ENCODE assay signal across 13 cellular contexts in the genomic region with DNA sequence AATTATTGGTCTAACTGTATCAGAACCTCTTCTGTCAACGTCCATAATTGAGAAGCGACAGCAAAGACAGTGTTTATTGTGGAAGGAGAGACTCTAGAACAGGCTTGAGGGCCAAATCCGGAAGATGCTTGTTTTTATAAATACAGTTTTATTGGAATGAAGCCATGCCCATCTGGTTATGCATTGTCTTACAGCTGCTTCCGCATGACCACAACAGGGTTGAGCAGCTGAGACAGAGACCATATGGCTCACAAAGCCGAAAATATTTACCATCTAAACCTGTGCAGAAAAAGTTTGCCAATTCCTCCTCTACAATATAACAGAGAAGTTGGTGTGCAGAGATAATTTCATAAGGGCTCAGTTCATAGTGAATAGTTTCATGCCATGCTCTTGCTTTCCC. TPM values are rescaled to one million over a fixed set of nuclear protein-coding genes. Genes with fewer than 3 reads are reported as not detected.
A peak's percentile ranks its signal among the peaks of the same experiment; 100 is the strongest.
DNase-seq lines count a peak whose midpoint lies in the region; ATAC-seq, FAIRE-seq and TF ChIP-seq lines count a peak whose summit lies in the region.
"Had no signal": no experiment of that assay in that cellular context is flagged by ENCODE, and none has a peak within 500 bp of the region (broad histone marks: within the 10 kb centered on the region; RNA-seq: fewer than 3 reads in every experiment).

No MANE protein-coding gene starts in this region.

- H3K9me3 Mint-ChIP-seq in activated CD8-positive, alpha-beta T cell treated with anti-CD3 and anti-CD28 coated beads, Interleukin-2, amount 10 ng/mL, durations not matched to agents 7 days and 5 days (ENCODE audit: insufficient read depth), result no peaks in the 10 kb centered on the region
- H3K9me3 Mint-ChIP-seq: activated naive CD8-positive, alpha-beta T cell treated with anti-CD3 and anti-CD28 coated beads for 36 hours had no signal

- H3K36me3 Mint-ChIP-seq in activated CD8-positive, alpha-beta T cell treated with anti-CD3 and anti-CD28 coated beads, Interleukin-2, amount 10 ng/mL, durations not matched to agents 7 days and 5 days (ENCODE audit: low read depth), result peaks cover 34% of the 10 kb centered on the region

- no peaks in the 10 kb centered on the region for H3K27me3 Mint-ChIP-seq in activated CD8-positive, alpha-beta T cell treated with anti-CD3 and anti-CD28 coated beads, Interleukin-2, amount 10 ng/mL, durations not matched to agents 7 days and 5 days (ENCODE audit: low read depth)
- H3K27me3 Mint-ChIP-seq: activated CD8-positive, alpha-beta memory T cell treated with anti-CD3 and anti-CD28 coated beads, Interleukin-2, amount 10 ng/mL, durations not matched to agents 7 days and 5 days; activated naive CD8-positive, alpha-beta T cell treated with anti-CD3 and anti-CD28 coated beads for 36 hours had no signal

- DNase-seq in NCI-H2029 (lab: John Stamatoyannopoulos, UW) (peak; percentile 66), RWPE2 (ENCODE audit: low spot score) (no peak), kidney (no peak), NCI-H1417 treated with DMSO at 0.1 percent for 48 hours (lab: John Stamatoyannopoulos, UW) (no peak)
- no peak for DNase-seq in activated CD8-positive, alpha-beta T cell treated with anti-CD3 and anti-CD28 coated beads, Interleukin-2, amount 10 ng/mL, durations not matched to agents 7 days and 5 days
- DNase-seq: activated CD8-positive, alpha-beta memory T cell treated with anti-CD3 and anti-CD28 coated beads, Interleukin-2, amount 10 ng/mL, durations not matched to agents 7 days and 5 days; activated naive CD8-positive, alpha-beta T cell treated with anti-CD3 and anti-CD28 coated beads for 36 hours; MM.1S; naive thymus-derived CD4-positive, alpha-beta T cell; NCI-H510A had no signal

- no peaks in the 10 kb centered on the region for H3K9me3 ChIP-seq in RWPE2 (ENCODE audit: severe bottlenecking)
- no peaks in the 10 kb centered on the region for H3K9me3 ChIP-seq in kidney (ENCODE audit: control insufficient read depth in 1 of 2, low read length in 2 of 2)

- no peak overlapping the region for H3K4me3 Mint-ChIP-seq in activated CD8-positive, alpha-beta T cell treated with anti-CD3 and anti-CD28 coated beads, Interleukin-2, amount 10 ng/mL, durations not matched to agents 7 days and 5 days
- H3K4me3 Mint-ChIP-seq: activated CD8-positive, alpha-beta memory T cell treated with anti-CD3 and anti-CD28 coated beads, Interleukin-2, amount 10 ng/mL, durations not matched to agents 7 days and 5 days; activated naive CD8-positive, alpha-beta T cell treated with anti-CD3 and anti-CD28 coated beads for 36 hours; naive thymus-derived CD4-positive, alpha-beta T cell had no signal

- H3K9ac ChIP-seq in kidney (ENCODE audit: low read length in 2 of 2), result no peak overlapping the region

- H3K36me3 ChIP-seq in RWPE2 (ENCODE audit: low read depth) (peaks cover 14% of the 10 kb centered on the region), kidney (ENCODE audit: control insufficient read depth in 1 of 2, insufficient read depth in 2 of 2, low read length in 2 of 2) (no peaks in the 10 kb centered on the region)

- CTCF ChIA-PET in activated CD8-positive, alpha-beta T cell treated with anti-CD3 and anti-CD28 coated beads, Interleukin-2, amount 10 ng/mL, durations not matched to agents 7 days and 5 days (lab: Charles Lee), result no interaction called here

- H3K27ac ChIP-seq in RWPE2 (ENCODE audit: poor library complexity, severe bottlenecking) (peak overlapping the region; percentile 44), kidney (ENCODE audit: low read depth in 2 of 2, low read length in 2 of 2) (peak overlapping the region; percentile 47 to 85), temporal lobe (ENCODE audit: low read depth, low read length) (peak overlapping the region; percentile 51)

- H3K27me3 ChIP-seq in RWPE2 (ENCODE audit: insufficient read depth, poor library complexity, severe bottlenecking), result no peaks in the 10 kb centered on the region

- H3K4me1 Mint-ChIP-seq in activated CD8-positive, alpha-beta T cell treated with anti-CD3 and anti-CD28 coated beads, Interleukin-2, amount 10 ng/mL, durations not matched to agents 7 days and 5 days (ENCODE audit: low read depth), result no peaks in the 10 kb centered on the region
- H3K4me1 Mint-ChIP-seq: activated CD8-positive, alpha-beta memory T cell treated with anti-CD3 and anti-CD28 coated beads, Interleukin-2, amount 10 ng/mL, durations not matched to agents 7 days and 5 days; activated naive CD8-positive, alpha-beta T cell treated with anti-CD3 and anti-CD28 coated beads for 36 hours; naive thymus-derived CD4-positive, alpha-beta T cell had no signal

- no peak for ATAC-seq in RWPE2 (ENCODE audit: low read depth)
- no peak for ATAC-seq in HG03025 (IDR thresholded peaks at IDR 0.05; ENCODE audit: low FRiP score, unreplicated experiment)
- no peak for ATAC-seq in activated CD8-positive, alpha-beta T cell treated with anti-CD3 and anti-CD28 coated beads, Interleukin-2, amount 10 ng/mL, durations not matched to agents 7 days and 5 days
- ATAC-seq: activated CD8-positive, alpha-beta memory T cell treated with anti-CD3 and anti-CD28 coated beads, Interleukin-2, amount 10 ng/mL, durations not matched to agents 7 days and 5 days; HCT116; naive thymus-derived CD4-positive, alpha-beta T cell had no signal

- TF ChIP-seq CTCF in RWPE2 (IDR thresholded peaks at IDR 0.05; ENCODE audit: poor library complexity, severe bottlenecking), result no peak
- no peak for TF ChIP-seq CTCF in kidney (IDR thresholded peaks at IDR 0.05; ENCODE audit: borderline replicate concordance, extremely low read depth, insufficient read depth)

- intact Hi-C loops in kidney (cut with DNase I), result no loop called here

- H3K4me1 ChIP-seq in RWPE2 (ENCODE audit: insufficient read depth, poor library complexity, severe bottlenecking) (peaks cover 19% of the 10 kb centered on the region), kidney (ENCODE audit: control insufficient read depth in 1 of 2, insufficient read depth in 1 of 2, low read depth in 1 of 2, low read length in 2 of 2) (peaks cover 35 to 62% of the 10 kb centered on the region in 2 donors)

- no peak for FAIRE-seq in kidney (lab: Jason Lieb, UNC)

- POLR2A ChIA-PET in activated CD8-positive, alpha-beta T cell treated with anti-CD3 and anti-CD28 coated beads, Interleukin-2, amount 10 ng/mL, durations not matched to agents 7 days and 5 days (lab: Charles Lee), result no interaction called here

- no peak overlapping the region for H3K27ac Mint-ChIP-seq in activated CD8-positive, alpha-beta T cell treated with anti-CD3 and anti-CD28 coated beads, Interleukin-2, amount 10 ng/mL, durations not matched to agents 7 days and 5 days
- H3K27ac Mint-ChIP-seq: activated CD8-positive, alpha-beta memory T cell treated with anti-CD3 and anti-CD28 coated beads, Interleukin-2, amount 10 ng/mL, durations not matched to agents 7 days and 5 days; activated naive CD8-positive, alpha-beta T cell treated with anti-CD3 and anti-CD28 coated beads for 36 hours; naive thymus-derived CD4-positive, alpha-beta T cell had no signal

- H3K4me3 ChIP-seq in RWPE2 (ENCODE audit: severe bottlenecking) (no peak overlapping the region), kidney (ENCODE audit: low read length in 2 of 2) (no peak overlapping the region)

RNA-seq across cellular contexts. Expression of gene PRKAB1, which starts 24.5 kb away (rescaled TPM):
- total RNA-seq in kidney (165 TPM), temporal lobe (14.0 TPM)
- polyA plus RNA-seq in kidney (ENCODE audit: insufficient read depth, low read depth, low replicate concordance), result 79.9 TPM
- total RNA-seq in activated CD8-positive, alpha-beta T cell treated with anti-CD3 and anti-CD28 coated beads, Interleukin-2, amount 10 ng/mL, durations not matched to agents 7 days and 5 days, result 10 to 100 TPM; 31.7 to 33.1 TPM
